In the genomic region with DNA sequence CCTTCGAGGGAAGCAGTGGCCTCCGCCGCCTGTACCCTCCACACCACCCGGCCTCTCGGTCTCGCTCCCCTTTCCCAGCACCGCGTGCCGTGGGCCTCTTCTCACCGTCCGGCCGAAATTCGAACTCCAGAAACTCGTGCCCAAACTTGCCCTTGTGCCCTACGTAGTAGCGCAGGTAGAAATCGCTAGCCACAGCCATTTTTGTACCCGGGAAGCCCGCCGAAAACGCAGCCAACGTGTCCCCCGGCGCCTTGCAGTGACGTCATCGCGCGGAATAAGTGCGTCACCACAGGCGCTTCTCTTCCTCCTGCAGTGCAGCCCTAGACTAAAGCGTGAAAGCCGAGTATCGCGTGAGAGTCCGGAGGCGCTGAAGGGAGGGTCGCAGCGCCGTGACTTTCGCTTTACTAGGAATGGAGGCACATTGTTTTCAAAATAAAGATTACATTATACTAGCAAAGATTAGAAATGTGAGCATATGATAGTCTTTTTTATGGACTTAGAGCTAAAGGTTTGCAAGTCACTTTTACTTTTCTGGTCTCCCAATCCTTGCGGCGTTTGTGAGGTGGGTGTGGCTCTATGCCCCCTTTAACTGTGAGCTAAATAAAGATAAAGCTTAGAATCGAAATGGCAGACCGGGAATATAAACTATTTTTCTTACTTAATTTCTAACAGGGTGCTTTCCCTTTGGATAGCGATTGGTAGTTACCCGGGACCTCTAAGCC, we compare ENCODE assay signal across 1 cellular context.
TF ChIP-seq lines count a peak whose summit lies in the region.

Gene MAGOHB, minus strand, starts transcription at position 276 of the 722 bp plus-strand sequence. Its CDS starts 77 bp downstream, at position 199.

TF ChIP-seq in HepG2, 621 proteins besides CTCF, POLR2A, EP300 and RAD21 (continued from another document and continues in another):
- TF ChIP-seq, protein P1, sequence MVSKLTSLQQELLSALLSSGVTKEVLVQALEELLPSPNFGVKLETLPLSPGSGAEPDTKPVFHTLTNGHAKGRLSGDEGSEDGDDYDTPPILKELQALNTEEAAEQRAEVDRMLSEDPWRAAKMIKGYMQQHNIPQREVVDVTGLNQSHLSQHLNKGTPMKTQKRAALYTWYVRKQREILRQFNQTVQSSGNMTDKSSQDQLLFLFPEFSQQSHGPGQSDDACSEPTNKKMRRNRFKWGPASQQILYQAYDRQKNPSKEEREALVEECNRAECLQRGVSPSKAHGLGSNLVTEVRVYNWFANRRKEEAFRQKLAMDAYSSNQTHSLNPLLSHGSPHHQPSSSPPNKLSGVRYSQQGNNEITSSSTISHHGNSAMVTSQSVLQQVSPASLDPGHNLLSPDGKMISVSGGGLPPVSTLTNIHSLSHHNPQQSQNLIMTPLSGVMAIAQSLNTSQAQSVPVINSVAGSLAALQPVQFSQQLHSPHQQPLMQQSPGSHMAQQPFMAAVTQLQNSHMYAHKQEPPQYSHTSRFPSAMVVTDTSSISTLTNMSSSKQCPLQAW (CRISPR knock-in tag; IDR thresholded peaks at IDR 0.05), result peak; percentile 67; the same call in 1 of the 2 replicates
- TF ChIP-seq SAP130 (CRISPR knock-in tag; IDR thresholded peaks at IDR 0.05; ENCODE audit: low read depth) (peak; percentile 98), RFXANK (CRISPR knock-in tag; IDR thresholded peaks at IDR 0.05) (peak; percentile 75; the same call in 1 of the 2 replicates), ZNF160 (CRISPR knock-in tag; IDR thresholded peaks at IDR 0.05) (no peak), ZNF263 (CRISPR knock-in tag; IDR thresholded peaks at IDR 0.05) (0 out of 2 replicates have a peak, but pooled peaks have one; percentile 26), ZNF350 (CRISPR knock-in tag; IDR thresholded peaks at IDR 0.05; ENCODE audit: borderline replicate concordance, low read depth) (peak; percentile 88), PAF1 (CRISPR knock-in tag; IDR thresholded peaks at IDR 0.05) (no peak), GATAD1 (CRISPR knock-in tag; IDR thresholded peaks at IDR 0.05) (peak; percentile 100), ZNF629 (CRISPR knock-in tag; conservative IDR thresholded peaks at IDR 0.05) (0 out of 2 replicates have a peak, but pooled peaks have one; percentile 36), ZNF446 (CRISPR knock-in tag; IDR thresholded peaks at IDR 0.05) (0 out of 2 replicates have a peak, but pooled peaks have one; percentile 36), ZNF331 (CRISPR knock-in tag; IDR thresholded peaks at IDR 0.05) (peak; percentile 91), ZBTB38 (CRISPR knock-in tag; IDR thresholded peaks at IDR 0.05) (peak; percentile 85; the same call in 1 of the 2 replicates), MXI1 (IDR thresholded peaks at IDR 0.05; ENCODE audit: borderline replicate concordance, low read depth, low read length) (peak; percentile 97), ATM (IDR thresholded peaks at IDR 0.05; ENCODE audit: borderline replicate concordance) (no peak), ZNF891 (CRISPR knock-in tag; IDR thresholded peaks at IDR 0.05) (peak; percentile 84; the same call in 1 of the 2 replicates), ZBTB49 (CRISPR knock-in tag; IDR thresholded peaks at IDR 0.05; ENCODE audit: borderline replicate concordance) (0 out of 2 replicates have a peak, but pooled peaks have one; percentile 46), ZNF652 (CRISPR knock-in tag; IDR thresholded peaks at IDR 0.05; ENCODE audit: borderline replicate concordance, low read depth) (peak; percentile 31; the same call in 1 of the 2 replicates), FOXA3 (CRISPR knock-in tag; IDR thresholded peaks at IDR 0.05) (peak; percentile 74), TRIM24 (CRISPR knock-in tag; IDR thresholded peaks at IDR 0.05) (no peak), HES4 (CRISPR knock-in tag; IDR thresholded peaks at IDR 0.05; ENCODE audit: borderline replicate concordance) (no peak), MED8 (CRISPR knock-in tag; IDR thresholded peaks at IDR 0.05; ENCODE audit: insufficient replicate concordance) (peak; percentile 83), BHLHE40 (IDR thresholded peaks at IDR 0.05; ENCODE audit: low read length) (peak; percentile 58), CBFB (CRISPR knock-in tag; IDR thresholded peaks at IDR 0.05) (peak; percentile 66), REPIN1 (CRISPR knock-in tag; IDR thresholded peaks at IDR 0.05; ENCODE audit: borderline replicate concordance, low read depth) (peak; percentile 67; the same call in 1 of the 2 replicates), ZNF773 (CRISPR knock-in tag; IDR thresholded peaks at IDR 0.05; ENCODE audit: borderline replicate concordance) (no peak), YY1 (IDR thresholded peaks at IDR 0.05; ENCODE audit: insufficient read depth, insufficient replicate concordance, low read depth, low read length) (peak; percentile 90), PHF20 (CRISPR knock-in tag; IDR thresholded peaks at IDR 0.05) (peak; percentile 98), ZGPAT (CRISPR knock-in tag; IDR thresholded peaks at IDR 0.05) (peak; percentile 80; the same call in 1 of the 2 replicates), ZFY (CRISPR knock-in tag; IDR thresholded peaks at IDR 0.05) (peak; percentile 90), ZSCAN31 (CRISPR knock-in tag; IDR thresholded peaks at IDR 0.05; ENCODE audit: low read depth) (peak; percentile 82; the same call in 1 of the 2 replicates), NCOA1 (CRISPR knock-in tag; IDR thresholded peaks at IDR 0.05) (no peak), ZKSCAN8 (CRISPR knock-in tag; IDR thresholded peaks at IDR 0.05; ENCODE audit: borderline replicate concordance) (peak; percentile 76; the same call in 1 of the 2 replicates), FOXP4 (CRISPR knock-in tag; IDR thresholded peaks at IDR 0.05) (peak; percentile 36; the same call in 1 of the 2 replicates), ZBTB1 (CRISPR knock-in tag; IDR thresholded peaks at IDR 0.05; ENCODE audit: borderline replicate concordance) (no peak), TARDBP (CRISPR knock-in tag; IDR thresholded peaks at IDR 0.05) (peak; percentile 91), ZNF451 (CRISPR knock-in tag; IDR thresholded peaks at IDR 0.05) (0 out of 2 replicates have a peak, but pooled peaks have one; percentile 68), ZNF12 (CRISPR knock-in tag; IDR thresholded peaks at IDR 0.05) (peak; percentile 54; the same call in 1 of the 2 replicates), TBX2 (CRISPR knock-in tag; IDR thresholded peaks at IDR 0.05; ENCODE audit: borderline replicate concordance) (peak; percentile 82), TP53 (CRISPR knock-in tag; conservative IDR thresholded peaks at IDR 0.05) (peak; percentile 54; the same call in 1 of the 2 replicates)
- TF ChIP-seq, protein P2, sequence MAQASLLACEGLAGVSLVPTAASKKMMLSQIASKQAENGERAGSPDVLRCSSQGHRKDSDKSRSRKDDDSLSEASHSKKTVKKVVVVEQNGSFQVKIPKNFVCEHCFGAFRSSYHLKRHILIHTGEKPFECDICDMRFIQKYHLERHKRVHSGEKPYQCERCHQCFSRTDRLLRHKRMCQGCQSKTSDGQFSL (CRISPR knock-in tag; IDR thresholded peaks at IDR 0.05), result peak; percentile 62
- TF ChIP-seq, protein P3, sequence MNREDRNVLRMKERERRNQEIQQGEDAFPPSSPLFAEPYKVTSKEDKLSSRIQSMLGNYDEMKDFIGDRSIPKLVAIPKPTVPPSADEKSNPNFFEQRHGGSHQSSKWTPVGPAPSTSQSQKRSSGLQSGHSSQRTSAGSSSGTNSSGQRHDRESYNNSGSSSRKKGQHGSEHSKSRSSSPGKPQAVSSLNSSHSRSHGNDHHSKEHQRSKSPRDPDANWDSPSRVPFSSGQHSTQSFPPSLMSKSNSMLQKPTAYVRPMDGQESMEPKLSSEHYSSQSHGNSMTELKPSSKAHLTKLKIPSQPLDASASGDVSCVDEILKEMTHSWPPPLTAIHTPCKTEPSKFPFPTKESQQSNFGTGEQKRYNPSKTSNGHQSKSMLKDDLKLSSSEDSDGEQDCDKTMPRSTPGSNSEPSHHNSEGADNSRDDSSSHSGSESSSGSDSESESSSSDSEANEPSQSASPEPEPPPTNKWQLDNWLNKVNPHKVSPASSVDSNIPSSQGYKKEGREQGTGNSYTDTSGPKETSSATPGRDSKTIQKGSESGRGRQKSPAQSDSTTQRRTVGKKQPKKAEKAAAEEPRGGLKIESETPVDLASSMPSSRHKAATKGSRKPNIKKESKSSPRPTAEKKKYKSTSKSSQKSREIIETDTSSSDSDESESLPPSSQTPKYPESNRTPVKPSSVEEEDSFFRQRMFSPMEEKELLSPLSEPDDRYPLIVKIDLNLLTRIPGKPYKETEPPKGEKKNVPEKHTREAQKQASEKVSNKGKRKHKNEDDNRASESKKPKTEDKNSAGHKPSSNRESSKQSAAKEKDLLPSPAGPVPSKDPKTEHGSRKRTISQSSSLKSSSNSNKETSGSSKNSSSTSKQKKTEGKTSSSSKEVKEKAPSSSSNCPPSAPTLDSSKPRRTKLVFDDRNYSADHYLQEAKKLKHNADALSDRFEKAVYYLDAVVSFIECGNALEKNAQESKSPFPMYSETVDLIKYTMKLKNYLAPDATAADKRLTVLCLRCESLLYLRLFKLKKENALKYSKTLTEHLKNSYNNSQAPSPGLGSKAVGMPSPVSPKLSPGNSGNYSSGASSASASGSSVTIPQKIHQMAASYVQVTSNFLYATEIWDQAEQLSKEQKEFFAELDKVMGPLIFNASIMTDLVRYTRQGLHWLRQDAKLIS (CRISPR knock-in tag; IDR thresholded peaks at IDR 0.05), result peak; percentile 64; the same call in 1 of the 2 replicates
- TF ChIP-seq, protein P4, sequence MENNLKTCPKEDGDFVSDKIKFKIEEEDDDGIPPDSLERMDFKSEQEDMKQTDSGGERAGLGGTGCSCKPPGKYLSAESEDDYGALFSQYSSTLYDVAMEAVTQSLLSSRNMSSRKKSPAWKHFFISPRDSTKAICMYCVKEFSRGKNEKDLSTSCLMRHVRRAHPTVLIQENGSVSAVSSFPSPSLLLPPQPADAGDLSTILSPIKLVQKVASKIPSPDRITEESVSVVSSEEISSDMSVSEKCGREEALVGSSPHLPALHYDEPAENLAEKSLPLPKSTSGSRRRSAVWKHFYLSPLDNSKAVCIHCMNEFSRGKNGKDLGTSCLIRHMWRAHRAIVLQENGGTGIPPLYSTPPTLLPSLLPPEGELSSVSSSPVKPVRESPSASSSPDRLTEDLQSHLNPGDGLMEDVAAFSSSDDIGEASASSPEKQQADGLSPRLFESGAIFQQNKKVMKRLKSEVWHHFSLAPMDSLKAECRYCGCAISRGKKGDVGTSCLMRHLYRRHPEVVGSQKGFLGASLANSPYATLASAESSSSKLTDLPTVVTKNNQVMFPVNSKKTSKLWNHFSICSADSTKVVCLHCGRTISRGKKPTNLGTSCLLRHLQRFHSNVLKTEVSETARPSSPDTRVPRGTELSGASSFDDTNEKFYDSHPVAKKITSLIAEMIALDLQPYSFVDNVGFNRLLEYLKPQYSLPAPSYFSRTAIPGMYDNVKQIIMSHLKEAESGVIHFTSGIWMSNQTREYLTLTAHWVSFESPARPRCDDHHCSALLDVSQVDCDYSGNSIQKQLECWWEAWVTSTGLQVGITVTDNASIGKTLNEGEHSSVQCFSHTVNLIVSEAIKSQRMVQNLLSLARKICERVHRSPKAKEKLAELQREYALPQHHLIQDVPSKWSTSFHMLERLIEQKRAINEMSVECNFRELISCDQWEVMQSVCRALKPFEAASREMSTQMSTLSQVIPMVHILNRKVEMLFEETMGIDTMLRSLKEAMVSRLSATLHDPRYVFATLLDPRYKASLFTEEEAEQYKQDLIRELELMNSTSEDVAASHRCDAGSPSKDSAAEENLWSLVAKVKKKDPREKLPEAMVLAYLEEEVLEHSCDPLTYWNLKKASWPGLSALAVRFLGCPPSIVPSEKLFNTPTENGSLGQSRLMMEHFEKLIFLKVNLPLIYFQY (CRISPR knock-in tag; IDR thresholded peaks at IDR 0.05; ENCODE audit: borderline replicate concordance), result 0 out of 2 replicates have a peak, but pooled peaks have one; percentile 22
- TF ChIP-seq, protein P5, sequence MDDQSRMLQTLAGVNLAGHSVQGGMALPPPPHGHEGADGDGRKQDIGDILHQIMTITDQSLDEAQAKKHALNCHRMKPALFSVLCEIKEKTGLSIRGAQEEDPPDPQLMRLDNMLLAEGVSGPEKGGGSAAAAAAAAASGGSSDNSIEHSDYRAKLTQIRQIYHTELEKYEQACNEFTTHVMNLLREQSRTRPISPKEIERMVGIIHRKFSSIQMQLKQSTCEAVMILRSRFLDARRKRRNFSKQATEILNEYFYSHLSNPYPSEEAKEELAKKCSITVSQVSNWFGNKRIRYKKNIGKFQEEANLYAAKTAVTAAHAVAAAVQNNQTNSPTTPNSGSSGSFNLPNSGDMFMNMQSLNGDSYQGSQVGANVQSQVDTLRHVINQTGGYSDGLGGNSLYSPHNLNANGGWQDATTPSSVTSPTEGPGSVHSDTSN (CRISPR knock-in tag; IDR thresholded peaks at IDR 0.05; ENCODE audit: borderline replicate concordance), result no peak
